ENCODE assay signal across 35 cellular contexts in genomic region chr10:127444155-127444554, GRCh38.
"Had no signal": no experiment of that assay in that cellular context is flagged by ENCODE, and none has a peak within 500 bp of the region (broad histone marks: within the 10 kb centered on the region; RNA-seq: fewer than 3 reads in every experiment).

No MANE protein-coding gene starts in this region.

- H3K27me3 ChIP-seq: brain microvascular endothelial cell, esophagus squamous epithelium had no signal

- H3K27ac Mint-ChIP-seq: activated CD4-positive, alpha-beta memory T cell treated with anti-CD3 and anti-CD28 coated beads for 36 hours; activated CD4-positive, alpha-beta T cell treated with anti-CD3 and anti-CD28 coated beads for 36 hours; activated CD4-positive, alpha-beta T cell treated with anti-CD3 and anti-CD28 coated beads, Interleukin-2, amount 10 ng/mL, durations not matched to agents 24 days and 14 days; activated CD8-positive, alpha-beta memory T cell treated with anti-CD3 and anti-CD28 coated beads, Interleukin-2, amount 10 ng/mL, durations not matched to agents 7 days and 5 days; activated CD8-positive, alpha-beta T cell treated with anti-CD3 and anti-CD28 coated beads, Interleukin-2, amount 10 ng/mL, durations not matched to agents 7 days and 5 days; activated naive CD4-positive, alpha-beta T cell treated with anti-CD3 and anti-CD28 coated beads, Interleukin-2, amount 10 ng/mL, durations not matched to agents 7 days and 5 days; activated naive CD8-positive, alpha-beta T cell; activated T-helper 1 cell treated with anti-CD3 and anti-CD28 coated beads, Interleukin-12 subunit alpha, Interleukin-12 subunit beta, Interleukin-2, Interleukin-4 antibody, amounts not matched to agents 30 ng/mL and 10 ng/mL and 1 ng/mL, durations not matched to agents 14 hours and 24 hours and 36 hours; activated T-helper 2 cell treated with anti-CD3 and anti-CD28 coated beads, Interferon-gamma antibody, Interleukin-2, Interleukin-4, amounts not matched to agents 10 μg/mL and 5 μg/mL and 100 μg/mL, durations not matched to agents 14 hours and 24 hours and 36 hours; effector memory CD8-positive, alpha-beta T cell; T-helper 17 cell; T-helper 2 cell treated with Interferon-gamma antibody and Interleukin-4, amounts not matched to agents 5 μg/mL and 100 μg/mL, for 36 hours had no signal

- H3K27me3 Mint-ChIP-seq: activated CD4-positive, alpha-beta memory T cell treated with anti-CD3 and anti-CD28 coated beads for 36 hours; activated CD4-positive, alpha-beta T cell treated with anti-CD3 and anti-CD28 coated beads for 36 hours; activated CD4-positive, alpha-beta T cell treated with anti-CD3 and anti-CD28 coated beads, Interleukin-2, amount 10 ng/mL, durations not matched to agents 24 days and 14 days; activated CD8-positive, alpha-beta memory T cell treated with anti-CD3 and anti-CD28 coated beads, Interleukin-2, amount 10 ng/mL, durations not matched to agents 7 days and 5 days; activated naive CD8-positive, alpha-beta T cell had no signal

- FAIRE-seq: astrocyte, bronchial epithelial cell, colon, endothelial cell of umbilical vein, frontal cortex had no signal

- H3K27ac ChIP-seq: brain microvascular endothelial cell, epithelial cell of prostate, esophagus squamous epithelium had no signal

- H3K4me1 Mint-ChIP-seq: activated CD4-positive, alpha-beta T cell treated with anti-CD3 and anti-CD28 coated beads for 36 hours; activated CD4-positive, alpha-beta T cell treated with anti-CD3 and anti-CD28 coated beads, Interleukin-2, amount 10 ng/mL, durations not matched to agents 24 days and 14 days; activated CD8-positive, alpha-beta memory T cell treated with anti-CD3 and anti-CD28 coated beads, Interleukin-2, amount 10 ng/mL, durations not matched to agents 7 days and 5 days; activated naive CD4-positive, alpha-beta T cell treated with anti-CD3 and anti-CD28 coated beads, Interleukin-2, amount 10 ng/mL, durations not matched to agents 7 days and 5 days; T-helper 17 cell had no signal

- H3K9me3 Mint-ChIP-seq: activated CD4-positive, alpha-beta memory T cell treated with anti-CD3 and anti-CD28 coated beads for 36 hours; activated CD4-positive, alpha-beta T cell treated with anti-CD3 and anti-CD28 coated beads, Interleukin-2, amount 10 ng/mL, durations not matched to agents 24 days and 14 days; activated T-helper 1 cell treated with anti-CD3 and anti-CD28 coated beads, Interleukin-12 subunit alpha, Interleukin-12 subunit beta, Interleukin-2, Interleukin-4 antibody, amounts not matched to agents 30 ng/mL and 10 ng/mL and 1 ng/mL, durations not matched to agents 14 hours and 24 hours and 36 hours; activated T-helper 2 cell treated with anti-CD3 and anti-CD28 coated beads, Interferon-gamma antibody, Interleukin-2, Interleukin-4, amounts not matched to agents 10 μg/mL and 5 μg/mL and 100 μg/mL, durations not matched to agents 14 hours and 24 hours and 36 hours; effector memory CD8-positive, alpha-beta T cell; T-helper 2 cell treated with Interferon-gamma antibody and Interleukin-4, amounts not matched to agents 5 μg/mL and 100 μg/mL, for 36 hours had no signal

- DNase-seq: activated CD4-positive, alpha-beta memory T cell treated with anti-CD3 and anti-CD28 coated beads for 36 hours; activated CD4-positive, alpha-beta T cell treated with anti-CD3 and anti-CD28 coated beads for 36 hours; activated CD4-positive, alpha-beta T cell treated with anti-CD3 and anti-CD28 coated beads, Interleukin-2, amount 10 ng/mL, durations not matched to agents 24 days and 14 days; activated CD4-positive, CD25-positive, alpha-beta regulatory T cell; activated CD4-positive, CD25-positive, alpha-beta regulatory T cell treated with anti-CD3 and anti-CD28 coated beads, Interleukin-2, amount 50 U/mL, for 72 hours; activated CD8-positive, alpha-beta memory T cell treated with anti-CD3 and anti-CD28 coated beads, Interleukin-2, amount 10 ng/mL, durations not matched to agents 7 days and 5 days; activated CD8-positive, alpha-beta memory T cell treated with anti-CD3 and anti-CD28 coated beads, Interleukin-2, amount 50 U/mL, for 4 hours; activated CD8-positive, alpha-beta T cell treated with anti-CD3 and anti-CD28 coated beads, Interleukin-2, amount 10 ng/mL, durations not matched to agents 7 days and 5 days; activated effector memory CD4-positive, alpha-beta T cell treated with anti-CD3 and anti-CD28 coated beads, Interleukin-2, amount 50 U/mL, for 16 hours; activated naive CD4-positive, alpha-beta T cell treated with anti-CD3 and anti-CD28 coated beads, Interleukin-2, amount 10 ng/mL, durations not matched to agents 7 days and 5 days; activated T-cell treated with anti-CD3 and anti-CD28 coated beads, Interleukin-2, amount 50 U/mL, for 1 hour; activated T-cell treated with anti-CD3 and anti-CD28 coated beads, Interleukin-2, amount 50 U/mL, for 48 hours; amniotic stem cell; anterior cingulate cortex; brain microvascular endothelial cell; caudate nucleus; cortex of kidney; dermis blood vessel endothelial cell; effector CD4-positive, alpha-beta T cell; effector memory CD8-positive, alpha-beta T cell; esophagus squamous epithelium; head of caudate nucleus; hippocampal formation; T-helper 17 cell; T1000 had no signal

- H3K4me1 ChIP-seq: esophagus squamous epithelium had no signal

- H3K4me3 ChIP-seq: esophagus squamous epithelium had no signal

- H3K4me3 Mint-ChIP-seq: activated CD4-positive, alpha-beta memory T cell treated with anti-CD3 and anti-CD28 coated beads for 36 hours; activated CD4-positive, alpha-beta T cell treated with anti-CD3 and anti-CD28 coated beads for 36 hours; activated CD4-positive, alpha-beta T cell treated with anti-CD3 and anti-CD28 coated beads, Interleukin-2, amount 10 ng/mL, durations not matched to agents 24 days and 14 days; activated CD8-positive, alpha-beta memory T cell treated with anti-CD3 and anti-CD28 coated beads, Interleukin-2, amount 10 ng/mL, durations not matched to agents 7 days and 5 days; activated CD8-positive, alpha-beta T cell treated with anti-CD3 and anti-CD28 coated beads, Interleukin-2, amount 10 ng/mL, durations not matched to agents 7 days and 5 days; activated naive CD4-positive, alpha-beta T cell treated with anti-CD3 and anti-CD28 coated beads, Interleukin-2, amount 10 ng/mL, durations not matched to agents 7 days and 5 days; activated naive CD8-positive, alpha-beta T cell; activated T-helper 1 cell treated with anti-CD3 and anti-CD28 coated beads, Interleukin-12 subunit alpha, Interleukin-12 subunit beta, Interleukin-2, Interleukin-4 antibody, amounts not matched to agents 30 ng/mL and 10 ng/mL and 1 ng/mL, durations not matched to agents 14 hours and 24 hours and 36 hours; effector memory CD8-positive, alpha-beta T cell; T-helper 17 cell; T-helper 2 cell treated with Interferon-gamma antibody and Interleukin-4, amounts not matched to agents 5 μg/mL and 100 μg/mL, for 36 hours had no signal

- H3K36me3 Mint-ChIP-seq: activated CD4-positive, alpha-beta memory T cell treated with anti-CD3 and anti-CD28 coated beads for 36 hours; activated CD8-positive, alpha-beta memory T cell treated with anti-CD3 and anti-CD28 coated beads, Interleukin-2, amount 10 ng/mL, durations not matched to agents 7 days and 5 days; activated naive CD4-positive, alpha-beta T cell treated with anti-CD3 and anti-CD28 coated beads, Interleukin-2, amount 10 ng/mL, durations not matched to agents 7 days and 5 days; activated naive CD8-positive, alpha-beta T cell had no signal

- H3K9me3 ChIP-seq: esophagus squamous epithelium had no signal
